In genomic region chr9:41741173-41741572, GRCh38 we compare ENCODE assay signal across 7 cellular contexts.
A peak's percentile ranks its signal among the peaks of the same experiment; 100 is the strongest.
DNase-seq lines count a peak whose midpoint lies in the region; ATAC-seq and TF ChIP-seq lines count a peak whose summit lies in the region.
"Not testable (repeated sequence)": the region's sequence is repeated elsewhere in the genome, so short reads cannot be mapped to it uniquely, and the experiment has no call there.

No MANE protein-coding gene starts in this region.

- H3K27ac ChIP-seq in coronary artery (peak overlapping the region in 1 of 2 donors; percentile 75), cardiac muscle cell (peak overlapping the region; percentile 89), ovary (peak overlapping the region in 1 of 2 donors; percentile 56), thoracic aorta (peak overlapping the region in 1 of 2 donors; percentile 30)
- H3K27ac ChIP-seq in right lobe of liver: not testable (repeated sequence)

- H3K27me3 ChIP-seq in cardiac muscle cell; right lobe of liver; ovary; thoracic aorta (replicated peaks; ENCODE audit: insufficient read depth): not testable (repeated sequence)

- H3K36me3 ChIP-seq in cardiac muscle cell, right lobe of liver, ovary, thoracic aorta: not testable (repeated sequence)

- not testable (repeated sequence) for H3K9me3 Mint-ChIP-seq in activated CD4-positive, alpha-beta T cell treated with anti-CD3 and anti-CD28 coated beads, Interleukin-2, amount 10 ng/mL, durations not matched to agents 24 days and 14 days

- not testable (repeated sequence) for H3K27me3 Mint-ChIP-seq in activated CD4-positive, alpha-beta T cell treated with anti-CD3 and anti-CD28 coated beads, Interleukin-2, amount 10 ng/mL, durations not matched to agents 24 days and 14 days

- TF ChIP-seq EP300 in ovary (IDR thresholded peaks at IDR 0.05): not testable (repeated sequence)

- DNase-seq in activated CD4-positive, alpha-beta T cell treated with anti-CD3 and anti-CD28 coated beads, Interleukin-2, amount 10 ng/mL, durations not matched to agents 24 days and 14 days: peak; percentile 44
- not testable (repeated sequence) for DNase-seq in coronary artery (ENCODE audit: low spot score); cardiac muscle cell (ENCODE audit: low read depth in 1 of 2, low spot score in 1 of 2); thoracic aorta (ENCODE audit: low spot score)
- DNase-seq in left ventricle myocardium superior (peak; percentile 62), right lobe of liver (peak in 2 of 3 donors; percentile 22 to 49), ovary (peak; percentile 74 to 81 (median 79))

- not testable (repeated sequence) for H3K36me3 Mint-ChIP-seq in activated CD4-positive, alpha-beta T cell treated with anti-CD3 and anti-CD28 coated beads, Interleukin-2, amount 10 ng/mL, durations not matched to agents 24 days and 14 days (ENCODE audit: low read depth)

- not testable (repeated sequence) for H3K27ac Mint-ChIP-seq in activated CD4-positive, alpha-beta T cell treated with anti-CD3 and anti-CD28 coated beads, Interleukin-2, amount 10 ng/mL, durations not matched to agents 24 days and 14 days

- H3K4me3 ChIP-seq in coronary artery (peak overlapping the region; percentile 47), thoracic aorta (peak overlapping the region; percentile 42)
- not testable (repeated sequence) for H3K4me3 ChIP-seq in cardiac muscle cell, right lobe of liver, ovary

- intact Hi-C loops in activated CD4-positive, alpha-beta T cell treated with anti-CD3 and anti-CD28 coated beads, Interleukin-2, amount 10 ng/mL, durations not matched to agents 24 days and 14 days (cut with micrococcal nuclease); left ventricle myocardium superior (cut with micrococcal nuclease); right lobe of liver (cut with DNase I); ovary (cut with DNase I): not testable (repeated sequence)

- 30% methylated on average over 3 of the region's 5 CpGs for WGBS in right lobe of liver (ENCODE audit: insufficient coverage, low coverage, low lambda C conversion rate, missing lambda C conversion rate)
- 0 to 10% (median 1%) methylated on average over 2 to 3 of the region's 5 CpGs for WGBS in ovary, 3 donors

- TF ChIP-seq POLR2A in right lobe of liver (IDR thresholded peaks at IDR 0.05); ovary (IDR thresholded peaks at IDR 0.05): not testable (repeated sequence)

- H3K9me3 ChIP-seq in cardiac muscle cell (ENCODE audit: low read depth); right lobe of liver; ovary; thoracic aorta: not testable (repeated sequence)

- H3K4me3 Mint-ChIP-seq in activated CD4-positive, alpha-beta T cell treated with anti-CD3 and anti-CD28 coated beads, Interleukin-2, amount 10 ng/mL, durations not matched to agents 24 days and 14 days: not testable (repeated sequence)

- ATAC-seq in left ventricle myocardium superior; right lobe of liver; thoracic aorta (ENCODE audit: insufficient number of reproducible peaks, low FRiP score, low read depth): not testable (repeated sequence)

- TF ChIP-seq CTCF in coronary artery (IDR thresholded peaks at IDR 0.05); cardiac muscle cell (IDR thresholded peaks at IDR 0.05; ENCODE audit: low read depth, low read length); right lobe of liver (IDR thresholded peaks at IDR 0.05); ovary (IDR thresholded peaks at IDR 0.05); thoracic aorta (IDR thresholded peaks at IDR 0.05): not testable (repeated sequence)

- not testable (repeated sequence) for H3K4me1 Mint-ChIP-seq in activated CD4-positive, alpha-beta T cell treated with anti-CD3 and anti-CD28 coated beads, Interleukin-2, amount 10 ng/mL, durations not matched to agents 24 days and 14 days

- not testable (repeated sequence) for H3K4me1 ChIP-seq in cardiac muscle cell (ENCODE audit: low read depth); right lobe of liver; ovary (ENCODE audit: insufficient read depth); thoracic aorta (ENCODE audit: control insufficient read depth in 1 of 2, low read depth in 2 of 2)
